In the genomic region with DNA sequence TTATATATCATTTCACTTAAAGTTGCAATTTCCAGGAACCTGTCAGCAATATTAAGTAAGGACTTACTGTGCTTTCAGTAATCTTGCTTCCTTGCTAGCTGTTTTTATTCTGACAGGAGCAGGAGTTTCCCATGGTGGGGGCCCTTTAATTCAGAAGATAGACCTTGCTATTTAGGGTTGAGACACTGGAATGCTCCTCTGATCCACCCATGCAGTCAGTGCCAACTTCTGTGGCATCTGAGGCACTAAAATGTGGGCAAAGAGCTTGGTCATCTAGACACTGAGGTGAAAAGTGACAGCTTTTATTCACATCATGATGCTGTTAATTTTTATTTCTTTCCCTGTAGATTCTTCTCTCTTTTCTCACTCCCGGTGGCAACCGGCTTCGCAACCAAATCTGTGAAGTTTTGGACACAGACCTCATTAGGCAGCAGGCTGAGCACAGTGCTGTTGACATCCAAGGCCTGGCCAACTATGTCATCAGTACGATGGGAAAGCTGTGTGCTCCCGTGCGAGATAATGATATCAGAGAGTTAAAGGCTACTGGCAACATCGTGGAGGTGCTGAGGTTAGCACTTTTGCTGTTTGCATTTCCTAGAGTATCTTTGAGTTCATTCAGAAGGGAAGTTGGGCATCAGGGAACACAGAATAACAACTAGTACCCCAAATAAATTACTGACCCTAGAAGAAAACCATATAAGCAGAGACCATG, we compare ENCODE assay signal across 18 cellular contexts. TPM values are rescaled to one million over a fixed set of nuclear protein-coding genes. Genes with fewer than 3 reads are reported as not detected.
DNase-seq lines count a peak whose midpoint lies in the region; ATAC-seq and TF ChIP-seq lines count a peak whose summit lies in the region.
"Had no signal": no experiment of that assay in that cellular context is flagged by ENCODE, and none has a peak within 500 bp of the region (broad histone marks: within the 10 kb centered on the region; RNA-seq: fewer than 3 reads in every experiment).

No MANE protein-coding gene starts in this region.

- no peak for TF ChIP-seq POLR2A in right lobe of liver (IDR thresholded peaks at IDR 0.05)

- WGBS in heart right ventricle, 2 donors = 22 to 43% methylated on average over 7 of the region's 7 CpGs
- 28% methylated on average over 5 of the region's 7 CpGs for WGBS in right lobe of liver (ENCODE audit: insufficient coverage, low coverage, low lambda C conversion rate, missing lambda C conversion rate)

- H3K4me3 ChIP-seq in heart right ventricle = no peak overlapping the region
- no peak overlapping the region for H3K4me3 ChIP-seq in right lobe of liver
- H3K4me3 ChIP-seq: PC-9 had no signal

- H3K4me1 Mint-ChIP-seq in activated naive CD8-positive, alpha-beta T cell treated with anti-CD3 and anti-CD28 coated beads for 36 hours = peaks cover 2% of the 10 kb centered on the region
- peaks cover 3% of the 10 kb centered on the region for H3K4me1 Mint-ChIP-seq in activated naive CD8-positive, alpha-beta T cell treated with anti-CD3 and anti-CD28 coated beads, Interleukin-2, amount 50 U/mL, for 24 hours

- peaks cover 0 to 100% (median 58%) of the 10 kb centered on the region in 9 donors for H3K36me3 ChIP-seq in heart right ventricle
- peaks cover 0 to 20% (median 1%) of the 10 kb centered on the region in 4 donors for H3K36me3 ChIP-seq in right lobe of liver
- H3K36me3 ChIP-seq: BE2C had no signal

- H3K4me1 ChIP-seq in heart right ventricle = peaks cover 0 to 43% (median 25%) of the 10 kb centered on the region in 9 donors
- no peaks in the 10 kb centered on the region for H3K4me1 ChIP-seq in right lobe of liver
- H3K4me1 ChIP-seq: BE2C had no signal

- DNase-seq in activated naive CD8-positive, alpha-beta T cell treated with anti-CD3 and anti-CD28 coated beads for 36 hours = no peak
- no peak for DNase-seq in activated naive CD8-positive, alpha-beta T cell treated with anti-CD3 and anti-CD28 coated beads, Interleukin-2, amount 50 U/mL, for 24 hours
- DNase-seq in heart right ventricle = peak in 1 of 2 donors; percentile 57
- DNase-seq in right lobe of liver = no peak
- DNase-seq in RKO (ENCODE audit: low spot score) = no peak
- DNase-seq: BE2C; CD8-positive, alpha-beta memory T cell; GF-D8; Kasumi-1; NCI-H1105 treated with DMSO at 0.1 percent for 48 hours; NCI-H2029; NCI-H2171 treated with DMSO at 0.1 percent for 48 hours; NCI-H774; PC-9; SHP77 had no signal

- TF ChIP-seq CTCF in heart right ventricle (IDR thresholded peaks at IDR 0.05) (no peak), right lobe of liver (IDR thresholded peaks at IDR 0.05) (no peak)

- no peak overlapping the region for H3K4me3 Mint-ChIP-seq in activated naive CD8-positive, alpha-beta T cell treated with anti-CD3 and anti-CD28 coated beads for 36 hours
- no peak overlapping the region for H3K4me3 Mint-ChIP-seq in activated naive CD8-positive, alpha-beta T cell treated with anti-CD3 and anti-CD28 coated beads, Interleukin-2, amount 50 U/mL, for 24 hours
- H3K4me3 Mint-ChIP-seq: CD8-positive, alpha-beta memory T cell had no signal

- H3K27ac Mint-ChIP-seq in activated naive CD8-positive, alpha-beta T cell treated with anti-CD3 and anti-CD28 coated beads for 36 hours = peak overlapping the region; percentile 17
- H3K27ac Mint-ChIP-seq in activated naive CD8-positive, alpha-beta T cell treated with anti-CD3 and anti-CD28 coated beads, Interleukin-2, amount 50 U/mL, for 24 hours = no peak overlapping the region

- H3K27me3 Mint-ChIP-seq in activated naive CD8-positive, alpha-beta T cell treated with anti-CD3 and anti-CD28 coated beads for 36 hours = no peaks in the 10 kb centered on the region
- H3K27me3 Mint-ChIP-seq in activated naive CD8-positive, alpha-beta T cell treated with anti-CD3 and anti-CD28 coated beads, Interleukin-2, amount 50 U/mL, for 24 hours = no peaks in the 10 kb centered on the region
- H3K27me3 Mint-ChIP-seq: CD8-positive, alpha-beta memory T cell had no signal

- no peak for ATAC-seq in activated naive CD8-positive, alpha-beta T cell treated with anti-CD3 and anti-CD28 coated beads, Interleukin-2, amount 50 U/mL, for 24 hours
- peak; percentile 65 to 92 (median 85) for ATAC-seq in heart right ventricle
- ATAC-seq in right lobe of liver = peak; percentile 55 to 87 (median 76)
- no peak for ATAC-seq in GM19467 (IDR thresholded peaks at IDR 0.05; ENCODE audit: unreplicated experiment)
- no peak for ATAC-seq in GM21515 (IDR thresholded peaks at IDR 0.05; ENCODE audit: unreplicated experiment)
- ATAC-seq in GM19452 (IDR thresholded peaks at IDR 0.05; ENCODE audit: unreplicated experiment) = no peak

- H3K9me3 Mint-ChIP-seq in activated naive CD8-positive, alpha-beta T cell treated with anti-CD3 and anti-CD28 coated beads for 36 hours = no peaks in the 10 kb centered on the region
- H3K9me3 Mint-ChIP-seq in activated naive CD8-positive, alpha-beta T cell treated with anti-CD3 and anti-CD28 coated beads, Interleukin-2, amount 50 U/mL, for 24 hours = no peaks in the 10 kb centered on the region
- H3K9me3 Mint-ChIP-seq: CD8-positive, alpha-beta memory T cell had no signal

- no peaks in the 10 kb centered on the region for H3K9me3 ChIP-seq in heart right ventricle
- no peaks in the 10 kb centered on the region for H3K9me3 ChIP-seq in right lobe of liver
- H3K9me3 ChIP-seq: BE2C had no signal

- H3K27ac ChIP-seq in heart right ventricle (peak overlapping the region in 7 of 10 donors; percentile 10 to 69 (median 45)), right lobe of liver (peak overlapping the region in 1 of 3 donors; percentile 44)
- H3K27ac ChIP-seq: PC-9 had no signal

- no peaks in the 10 kb centered on the region for H3K27me3 ChIP-seq in heart right ventricle
- H3K27me3 ChIP-seq in right lobe of liver = no peaks in the 10 kb centered on the region
- H3K27me3 ChIP-seq: BE2C had no signal

- intact Hi-C loops in heart right ventricle (cut with DNase I) = no loop called here
- intact Hi-C loops in right lobe of liver (cut with DNase I) = no loop called here

- H3K36me3 Mint-ChIP-seq in activated naive CD8-positive, alpha-beta T cell treated with anti-CD3 and anti-CD28 coated beads for 36 hours = peaks cover 4% of the 10 kb centered on the region
- peaks cover 25% of the 10 kb centered on the region for H3K36me3 Mint-ChIP-seq in activated naive CD8-positive, alpha-beta T cell treated with anti-CD3 and anti-CD28 coated beads, Interleukin-2, amount 50 U/mL, for 24 hours (ENCODE audit: low read depth)

RNA-seq across cellular contexts. Expression of gene TCP11L2, which starts 18.8 kb away (rescaled TPM):
- 1 to 10 TPM; 7.3 to 7.7 TPM for total RNA-seq in activated naive CD8-positive, alpha-beta T cell treated with anti-CD3 and anti-CD28 coated beads for 36 hours
- total RNA-seq in heart right ventricle (100 to 1,000 TPM in 9 of 10 donors, 10 to 100 TPM in 1; 77.6 to 168 (median 120) TPM), right lobe of liver (10 to 100 TPM in 3 of 6 experiments, 1 to 10 TPM in 3; 7.3 to 14.2 (median 10.5) TPM)
- polyA plus RNA-seq in heart right ventricle = 10 to 100 TPM in 1 of 2 donors, 1 to 10 TPM in 1; 4.9 to 15.4 TPM

RNA-seq across cellular contexts. Expression of gene POLR3B, which starts 36.3 kb away (rescaled TPM):
- 10 to 100 TPM; 13.7 to 14.2 TPM for total RNA-seq in activated naive CD8-positive, alpha-beta T cell treated with anti-CD3 and anti-CD28 coated beads for 36 hours
- total RNA-seq in heart right ventricle (10 to 100 TPM in 4 of 10 donors, 1 to 10 TPM in 6; 7.4 to 12.0 (median 9.6) TPM), right lobe of liver (10 to 100 TPM in 1 of 6 experiments, 1 to 10 TPM in 5; 6.8 to 10.9 (median 8.7) TPM)
- 1 to 10 TPM; 2.0 to 5.0 TPM for polyA plus RNA-seq in heart right ventricle

Comparison
In these comparisons a context has a peak if more than half of its experiments do, and no peak if none do; other contexts are left out.
1. ATAC-seq: peak in heart right ventricle (8 of 8) and right lobe of liver (4 of 4); none in activated naive CD8-positive, alpha-beta T cell treated with anti-CD3 and anti-CD28 coated beads, Interleukin-2, amount 50 U/mL, for 24 hours (single experiment), GM19467 (single experiment), GM21515 (single experiment) and GM19452 (single experiment).
2. RNA of gene TCP11L2, which starts 18.8 kb away (total RNA-seq): 77.6 to 168 TPM in heart right ventricle; 7.3 to 14.2 TPM in right lobe of liver and 7.3 to 7.7 TPM in activated naive CD8-positive, alpha-beta T cell treated with anti-CD3 and anti-CD28 coated beads for 36 hours; every median in the first group is over 4 times any median in the second.